In genomic region chr16:88331989-88332920, GRCh38 we compare ENCODE assay signal across 9 cellular contexts. TPM values are rescaled to one million over a fixed set of nuclear protein-coding genes. Genes with fewer than 3 reads are reported as not detected.
DNase-seq lines count a peak whose midpoint lies in the region; FAIRE-seq and TF ChIP-seq lines count a peak whose summit lies in the region.
"Had no signal": no experiment of that assay in that cellular context is flagged by ENCODE, and none has a peak within 500 bp of the region (broad histone marks: within the 10 kb centered on the region; RNA-seq: fewer than 3 reads in every experiment).

No MANE protein-coding gene starts in this region.

- no peaks in the 10 kb centered on the region for H3K27me3 Mint-ChIP-seq in astrocyte (ENCODE audit: low read depth, unreplicated experiment)

- peak; percentile 95 for DNase-seq in HFF-Myc (ENCODE audit: extremely low read depth, low read depth)
- DNase-seq in astrocyte (ENCODE audit: low read depth), result peak; percentile 100
- peak; percentile 76 for DNase-seq in hepatocyte (ENCODE audit: low spot score)
- peak; percentile 83 for DNase-seq in testis
- DNase-seq in activated naive CD4-positive, alpha-beta T cell treated with Interleukin-2 at 50 U/mL for 16 hours, result no peak
- no peak for DNase-seq in GM13977 (ENCODE audit: low spot score)
- no peak for DNase-seq in SK-N-DZ (ENCODE audit: low spot score)
- no peak for DNase-seq in NCI-H1048 (lab: John Stamatoyannopoulos, UW)
- DNase-seq: ovary had no signal

- H3K27ac ChIP-seq in astrocyte (ENCODE audit: low read depth, low read length), result peak overlapping the region; percentile 99
- H3K27ac ChIP-seq in hepatocyte, result peak overlapping the region; percentile 84
- H3K27ac ChIP-seq in testis, result peak overlapping the region; percentile 45 to 60
- H3K27ac ChIP-seq: ovary had no signal

- H3K27me3 ChIP-seq in astrocyte (ENCODE audit: insufficient read depth, low read length), result no peaks in the 10 kb centered on the region
- H3K27me3 ChIP-seq in hepatocyte, result no peaks in the 10 kb centered on the region
- no peaks in the 10 kb centered on the region for H3K27me3 ChIP-seq in testis
- H3K27me3 ChIP-seq: ovary had no signal

- peaks cover 13% of the 10 kb centered on the region for H3K4me1 Mint-ChIP-seq in astrocyte (ENCODE audit: low read depth, unreplicated experiment)

- in situ Hi-C loops in GM13977 (cut with MboI; ENCODE audit: low pct_unique_long_range_greater_than_20kb, low sequenced_read_pairs, unreplicated experiment), result no loop called here

- no peaks in the 10 kb centered on the region for H3K9me2 ChIP-seq in hepatocyte (replicated peaks; ENCODE audit: insufficient read depth)

- H3K36me3 ChIP-seq in astrocyte (ENCODE audit: insufficient read depth, low read length), result no peaks in the 10 kb centered on the region
- no peaks in the 10 kb centered on the region for H3K36me3 ChIP-seq in hepatocyte (replicated peaks; ENCODE audit: insufficient read depth, low read depth)
- no peaks in the 10 kb centered on the region for H3K36me3 ChIP-seq in testis (ENCODE audit: low read depth, missing control alignments)
- H3K36me3 ChIP-seq: ovary had no signal

- H4K20me1 ChIP-seq in astrocyte (ENCODE audit: insufficient read depth, low read length) (no peaks in the 10 kb centered on the region), hepatocyte (ENCODE audit: insufficient read depth, poor library complexity, severe bottlenecking) (no peaks in the 10 kb centered on the region)

- no peak for TF ChIP-seq POLR2A in testis (IDR thresholded peaks at IDR 0.05)

- H3K27ac Mint-ChIP-seq in astrocyte (ENCODE audit: unreplicated experiment), result peak overlapping the region; percentile 97

- H3K9me3 Mint-ChIP-seq in astrocyte (ENCODE audit: unreplicated experiment), result peaks cover 5% of the 10 kb centered on the region

- intact Hi-C loops in testis (cut with DNase I; ENCODE audit: low total_unique reads), result no loop called here

- peak overlapping the region; percentile 84 for H3K9ac ChIP-seq in astrocyte (ENCODE audit: low read length)

- peak overlapping the region; percentile 70 for H3K4me2 ChIP-seq in astrocyte (ENCODE audit: low read length)
- H3K4me2 ChIP-seq in hepatocyte, result no peak overlapping the region

- WGBS in hepatocyte (ENCODE audit: low lambda C conversion rate, missing lambda C conversion rate), result 64% methylated on average over 23 of the region's 23 CpGs
- 58 to 60% methylated on average over 22 to 23 of the region's 23 CpGs for WGBS in testis, 2 donors

- peaks cover 3% of the 10 kb centered on the region for H3K36me3 Mint-ChIP-seq in astrocyte (ENCODE audit: low read depth, unreplicated experiment)

- H3K4me3 ChIP-seq in HFF-Myc (replicated peaks; ENCODE audit: low read depth, low read length), result no peak overlapping the region
- no peak overlapping the region for H3K4me3 ChIP-seq in astrocyte (ENCODE audit: insufficient read depth, low read depth, low read length)
- no peak overlapping the region for H3K4me3 ChIP-seq in hepatocyte
- no peak overlapping the region for H3K4me3 ChIP-seq in testis
- H3K4me3 ChIP-seq: ovary had no signal

- no peak overlapping the region for H2AFZ ChIP-seq in astrocyte (ENCODE audit: low read depth, low read length)
- H2AFZ ChIP-seq in hepatocyte, result no peak overlapping the region

- peaks cover 4% of the 10 kb centered on the region for H3K9me3 ChIP-seq in astrocyte (ENCODE audit: insufficient read depth, low read depth, low read length)
- no peaks in the 10 kb centered on the region for H3K9me3 ChIP-seq in hepatocyte (ENCODE audit: low read depth)
- H3K9me3 ChIP-seq in testis, result no peaks in the 10 kb centered on the region
- H3K9me3 ChIP-seq: ovary had no signal

- H3K4me1 ChIP-seq in astrocyte (ENCODE audit: insufficient read depth, low read length) (peaks cover 24% of the 10 kb centered on the region), hepatocyte (ENCODE audit: insufficient read depth) (peaks cover 13% of the 10 kb centered on the region), testis (peaks cover 9% of the 10 kb centered on the region)

- no peak overlapping the region for H3K4me3 Mint-ChIP-seq in astrocyte (ENCODE audit: unreplicated experiment)

- TF ChIP-seq CTCF in HFF-Myc (IDR thresholded peaks at IDR 0.05; ENCODE audit: low read depth, low read length, missing control alignments) (no peak), astrocyte (IDR thresholded peaks at IDR 0.05; ENCODE audit: insufficient read depth, low read depth, low read length) (no peak), hepatocyte (IDR thresholded peaks at IDR 0.05; ENCODE audit: poor library complexity) (no peak), testis (IDR thresholded peaks at IDR 0.05) (no peak), GM13977 (IDR thresholded peaks at IDR 0.05; ENCODE audit: extremely low read depth, insufficient read depth, missing control alignments) (no peak)

- H3K79me2 ChIP-seq in astrocyte (ENCODE audit: insufficient read depth, low read length) (no peaks in the 10 kb centered on the region), hepatocyte (no peaks in the 10 kb centered on the region)

- peak; percentile 49 for FAIRE-seq in astrocyte (lab: Jason Lieb, UNC)

RNA-seq across cellular contexts. Expression of gene ZNF469, which starts 50.5 kb away (rescaled TPM):
- 17.7 and 29.4 TPM in 2 replicates for total RNA-seq in astrocyte
- total RNA-seq in hepatocyte, result 0.72 and 1.0 TPM in 2 replicates
- polyA plus RNA-seq in hepatocyte, result 0.94 and 1.3 TPM in 2 replicates
- total RNA-seq in testis, result 1 to 10 TPM; 2.2 to 2.8 TPM
- polyA plus RNA-seq in testis (ENCODE audit: insufficient read depth, low read depth, low replicate concordance), result 0.98 TPM
- 0.01 and 0.07 TPM in 2 replicates for polyA plus RNA-seq in SK-N-DZ (2014; cell fraction: cytosol; rRNA removed)
- 0.14 and 0.53 TPM in 2 replicates for polyA plus RNA-seq in SK-N-DZ (2014; cell fraction: nucleus; rRNA removed)

Comparison
In these comparisons a context has a peak if more than half of its experiments do, and no peak if none do; other contexts are left out.
1. DNase-seq: peak in HFF-Myc (single experiment), astrocyte (single experiment), hepatocyte (single experiment) and testis (single experiment); none in activated naive CD4-positive, alpha-beta T cell treated with Interleukin-2 at 50 U/mL for 16 hours (single experiment), GM13977 (single experiment), SK-N-DZ (single experiment) and NCI-H1048 (single experiment).
2. Peak in every context shown above with its lines, with median percentiles within 50 percentile points of each other: H3K27ac ChIP-seq.